ENCODE assay signal across 16 cellular contexts in genomic region chr5:14497276-14497675, GRCh38.
DNase-seq lines count a peak whose midpoint lies in the region; ATAC-seq and TF ChIP-seq lines count a peak whose summit lies in the region.
"Had no signal": no experiment of that assay in that cellular context is flagged by ENCODE, and none has a peak within 500 bp of the region (broad histone marks: within the 10 kb centered on the region; RNA-seq: fewer than 3 reads in every experiment).

No MANE protein-coding gene starts in this region.

- H3K4me1 ChIP-seq in right atrium auricular region, result no peaks in the 10 kb centered on the region
- H3K4me1 ChIP-seq: BE2C, Caco-2 had no signal

- H3K9me3 Mint-ChIP-seq in chondrocyte (ENCODE audit: low read depth), result no peaks in the 10 kb centered on the region
- H3K9me3 Mint-ChIP-seq: CD4-positive, CD25-positive, alpha-beta regulatory T cell; CD8-positive, alpha-beta memory T cell; GM23338 had no signal

- no peak overlapping the region for H3K4me3 Mint-ChIP-seq in chondrocyte (ENCODE audit: unreplicated experiment)
- H3K4me3 Mint-ChIP-seq: CD4-positive, CD25-positive, alpha-beta regulatory T cell; CD8-positive, alpha-beta memory T cell; GM23338 had no signal

- TF ChIP-seq POLR2A in NB4 (IDR thresholded peaks at IDR 0.05; ENCODE audit: extremely low read depth, insufficient read length), result no peak

- peaks cover 50% of the 10 kb centered on the region for H3K36me3 Mint-ChIP-seq in chondrocyte (ENCODE audit: low read depth)
- H3K36me3 Mint-ChIP-seq: CD8-positive, alpha-beta memory T cell had no signal

- no peak overlapping the region for H3K4me3 ChIP-seq in NB4 (ENCODE audit: low read depth, low read length)
- no peak overlapping the region for H3K4me3 ChIP-seq in right atrium auricular region
- H3K4me3 ChIP-seq: GM23338 had no signal

- H3K27ac ChIP-seq in right atrium auricular region, result no peak overlapping the region

- peaks cover 82% of the 10 kb centered on the region for H3K36me3 ChIP-seq in right atrium auricular region

- H3K9me3 ChIP-seq in right atrium auricular region, result no peaks in the 10 kb centered on the region
- H3K9me3 ChIP-seq: BE2C, Caco-2 had no signal

- no peak for ATAC-seq in HG03565 (IDR thresholded peaks at IDR 0.05; ENCODE audit: unreplicated experiment)
- ATAC-seq: GM23338 had no signal

- no peaks in the 10 kb centered on the region for H3K27me3 ChIP-seq in right atrium auricular region
- H3K27me3 ChIP-seq: BE2C had no signal

- H3K4me1 Mint-ChIP-seq in chondrocyte (ENCODE audit: low read depth), result no peaks in the 10 kb centered on the region
- H3K4me1 Mint-ChIP-seq: CD8-positive, alpha-beta memory T cell; GM23338 had no signal

- peak; percentile 17 for DNase-seq in NB4 (ENCODE audit: low read depth)
- peak; percentile 93 for DNase-seq in NCI-H82 (lab: John Stamatoyannopoulos, UW)
- DNase-seq in chondrocyte (ENCODE audit: low spot score), result peak; percentile 59
- DNase-seq in NCI-H69 (lab: John Stamatoyannopoulos, UW), result no peak
- DNase-seq in right atrium auricular region (ENCODE audit: low spot score), result no peak
- DNase-seq: ACHN; BE2C; C1 segment of cervical spinal cord; Caco-2; CD4-positive, CD25-positive, alpha-beta regulatory T cell; CD8-positive, alpha-beta memory T cell; DMS79 treated with DMSO at 0.1 percent for 48 hours; GF-D8; HCEC 1CT had no signal

- TF ChIP-seq CTCF in NB4 (IDR thresholded peaks at IDR 0.05; ENCODE audit: low read depth, low read length) (no peak), chondrocyte (IDR thresholded peaks at IDR 0.05) (no peak), right atrium auricular region (IDR thresholded peaks at IDR 0.05) (no peak)

- no peak overlapping the region for H3K27ac Mint-ChIP-seq in chondrocyte (ENCODE audit: unreplicated experiment)

- no peaks in the 10 kb centered on the region for H3K27me3 Mint-ChIP-seq in chondrocyte (ENCODE audit: low read depth)
- H3K27me3 Mint-ChIP-seq: CD4-positive, CD25-positive, alpha-beta regulatory T cell had no signal

Comparison
In these comparisons a context has a peak if more than half of its experiments do, and no peak if none do; other contexts are left out.
1. DNase-seq: peak in NB4 (single experiment), NCI-H82 (single experiment) and chondrocyte (single experiment); none in NCI-H69 (single experiment) and right atrium auricular region (single experiment).